Comparison of ENCODE assay signal across 8 cellular contexts in the genomic region with DNA sequence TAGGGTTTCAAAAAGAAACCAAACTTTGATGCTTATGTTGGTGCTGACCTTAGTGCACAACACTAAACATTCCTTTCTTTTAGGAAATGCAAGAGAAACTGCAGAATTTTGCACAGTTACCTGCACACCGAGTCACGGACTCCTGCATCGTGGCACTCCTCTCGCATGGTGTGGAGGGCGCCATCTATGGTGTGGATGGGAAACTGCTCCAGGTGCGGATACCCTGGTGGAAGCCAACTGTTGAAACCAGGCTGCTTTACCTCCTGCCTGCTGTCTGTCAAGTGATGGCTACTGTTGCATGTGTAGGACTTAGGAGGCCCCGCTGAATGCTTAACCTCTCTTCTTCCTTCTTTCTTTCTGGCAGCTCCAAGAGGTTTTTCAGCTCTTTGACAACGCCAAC. TPM values are rescaled to one million over a fixed set of nuclear protein-coding genes. Genes with fewer than 3 reads are reported as not detected.
DNase-seq lines count a peak whose midpoint lies in the region; ATAC-seq lines count a peak whose summit lies in the region.

No MANE protein-coding gene starts in this region.

- DNase-seq in NCI-H1417 (lab: John Stamatoyannopoulos, UW) (peak in 2 of 3 experiments; percentile 12 to 14), NCI-H1417 treated with DMSO at 0.1 percent for 48 hours (lab: John Stamatoyannopoulos, UW) (no peak), NCI-H2196 treated with DMSO at 0.1 percent for 48 hours (lab: John Stamatoyannopoulos, UW; ENCODE audit: unreplicated experiment) (peak; percentile 4), Right ventricle myocardium superior (peak; percentile 55)
- peak; percentile 45 for DNase-seq in activated T-helper 1 cell treated with anti-CD3 and anti-CD28 coated beads, Interleukin-12 subunit alpha, Interleukin-12 subunit beta, Interleukin-2, Interleukin-4 antibody, amounts not matched to agents 30 ng/mL and 10 ng/mL and 1 ng/mL, durations not matched to agents 14 hours and 24 hours and 36 hours (ENCODE audit: low spot score)
- peak; percentile 60 to 63 for DNase-seq in stimulated activated CD4-positive, alpha-beta T cell treated with anti-CD3 and anti-CD28 coated beads, Interleukin-2, amount 100 ng/mL, for 24 hours

- H3K9me3 Mint-ChIP-seq in activated T-helper 1 cell treated with anti-CD3 and anti-CD28 coated beads, Interleukin-12 subunit alpha, Interleukin-12 subunit beta, Interleukin-2, Interleukin-4 antibody, amounts not matched to agents 30 ng/mL and 10 ng/mL and 1 ng/mL, durations not matched to agents 14 hours and 24 hours and 36 hours, result no peaks in the 10 kb centered on the region

- intact Hi-C loops in activated T-helper 1 cell treated with anti-CD3 and anti-CD28 coated beads, Interleukin-12 subunit alpha, Interleukin-12 subunit beta, Interleukin-2, Interleukin-4 antibody, amounts not matched to agents 30 ng/mL and 10 ng/mL and 1 ng/mL, durations not matched to agents 14 hours and 24 hours and 36 hours (cut with micrococcal nuclease), result loop anchor here (1.0 kb wide), 2 partner anchors 11 to 60 kb away; no protein-coding TSS in a partner anchor
- intact Hi-C loops in Right ventricle myocardium superior (cut with DNase I), result no loop called here

- H3K27me3 Mint-ChIP-seq in activated T-helper 1 cell treated with anti-CD3 and anti-CD28 coated beads, Interleukin-12 subunit alpha, Interleukin-12 subunit beta, Interleukin-2, Interleukin-4 antibody, amounts not matched to agents 30 ng/mL and 10 ng/mL and 1 ng/mL, durations not matched to agents 14 hours and 24 hours and 36 hours (ENCODE audit: insufficient read depth), result no peaks in the 10 kb centered on the region

- ATAC-seq in Right ventricle myocardium superior (ENCODE audit: poor library complexity), result peak; percentile 52
- no peak for ATAC-seq in HG03442 (IDR thresholded peaks at IDR 0.05; ENCODE audit: unreplicated experiment)
- no peak for ATAC-seq in GM18870 (IDR thresholded peaks at IDR 0.05; ENCODE audit: unreplicated experiment)

- no peak overlapping the region for H3K4me3 Mint-ChIP-seq in activated T-helper 1 cell treated with anti-CD3 and anti-CD28 coated beads, Interleukin-12 subunit alpha, Interleukin-12 subunit beta, Interleukin-2, Interleukin-4 antibody, amounts not matched to agents 30 ng/mL and 10 ng/mL and 1 ng/mL, durations not matched to agents 14 hours and 24 hours and 36 hours

- H3K27ac Mint-ChIP-seq in activated T-helper 1 cell treated with anti-CD3 and anti-CD28 coated beads, Interleukin-12 subunit alpha, Interleukin-12 subunit beta, Interleukin-2, Interleukin-4 antibody, amounts not matched to agents 30 ng/mL and 10 ng/mL and 1 ng/mL, durations not matched to agents 14 hours and 24 hours and 36 hours, result no peak overlapping the region

- H3K4me1 Mint-ChIP-seq in activated T-helper 1 cell treated with anti-CD3 and anti-CD28 coated beads, Interleukin-12 subunit alpha, Interleukin-12 subunit beta, Interleukin-2, Interleukin-4 antibody, amounts not matched to agents 30 ng/mL and 10 ng/mL and 1 ng/mL, durations not matched to agents 14 hours and 24 hours and 36 hours (ENCODE audit: low read depth), result peaks cover 57% of the 10 kb centered on the region

- peaks cover 76% of the 10 kb centered on the region for H3K36me3 Mint-ChIP-seq in activated T-helper 1 cell treated with anti-CD3 and anti-CD28 coated beads, Interleukin-12 subunit alpha, Interleukin-12 subunit beta, Interleukin-2, Interleukin-4 antibody, amounts not matched to agents 30 ng/mL and 10 ng/mL and 1 ng/mL, durations not matched to agents 14 hours and 24 hours and 36 hours (ENCODE audit: low read depth)

RNA-seq across cellular contexts. Expression of a gene that starts 11.7 kb away (rescaled TPM):
- total RNA-seq in activated T-helper 1 cell treated with anti-CD3 and anti-CD28 coated beads, Interleukin-12 subunit alpha, Interleukin-12 subunit beta, Interleukin-2, Interleukin-4 antibody, amounts not matched to agents 30 ng/mL and 10 ng/mL and 1 ng/mL, durations not matched to agents 14 hours and 24 hours and 36 hours, result 107 and 110 TPM in 2 replicates
- total RNA-seq in Right ventricle myocardium superior, result 11.1 TPM

RNA-seq across cellular contexts. Expression of a gene that starts 15.1 kb away (rescaled TPM):
- 0.73 TPM in 1 of 2 replicates, not detected in the other for total RNA-seq in activated T-helper 1 cell treated with anti-CD3 and anti-CD28 coated beads, Interleukin-12 subunit alpha, Interleukin-12 subunit beta, Interleukin-2, Interleukin-4 antibody, amounts not matched to agents 30 ng/mL and 10 ng/mL and 1 ng/mL, durations not matched to agents 14 hours and 24 hours and 36 hours
- 16.1 TPM for total RNA-seq in Right ventricle myocardium superior

RNA-seq across cellular contexts. Expression of a gene that starts 16.1 kb away (rescaled TPM):
- total RNA-seq in activated T-helper 1 cell treated with anti-CD3 and anti-CD28 coated beads, Interleukin-12 subunit alpha, Interleukin-12 subunit beta, Interleukin-2, Interleukin-4 antibody, amounts not matched to agents 30 ng/mL and 10 ng/mL and 1 ng/mL, durations not matched to agents 14 hours and 24 hours and 36 hours, result not detected in 2 replicates
- total RNA-seq in Right ventricle myocardium superior, result 0.08 TPM

RNA-seq across cellular contexts. Expression of a gene that starts 36.6 kb away (rescaled TPM):
- 134 and 135 TPM in 2 replicates for total RNA-seq in activated T-helper 1 cell treated with anti-CD3 and anti-CD28 coated beads, Interleukin-12 subunit alpha, Interleukin-12 subunit beta, Interleukin-2, Interleukin-4 antibody, amounts not matched to agents 30 ng/mL and 10 ng/mL and 1 ng/mL, durations not matched to agents 14 hours and 24 hours and 36 hours
- total RNA-seq in Right ventricle myocardium superior, result 276 TPM
